Comparison of ENCODE assay signal across 1 cellular context in genomic region chr10:74825033-74825370, GRCh38.
TF ChIP-seq lines count a peak whose summit lies in the region.

No MANE protein-coding gene starts in this region.

TF ChIP-seq in GM12878, 131 proteins besides CTCF, POLR2A, EP300 and RAD21 (continued from another document):
- TF ChIP-seq E2F4 (IDR thresholded peaks at IDR 0.05; ENCODE audit: low read depth, low read length) (no peak), IKZF1 (conservative IDR thresholded peaks at IDR 0.05) (peak; percentile 41; the same call in 1 of the 2 replicates), CHD2 (IDR thresholded peaks at IDR 0.05; ENCODE audit: borderline replicate concordance, low read depth, low read length) (0 out of 2 replicates have a peak, but pooled peaks have one; percentile 8), MLLT1 (IDR thresholded peaks at IDR 0.05) (peak; percentile 51; the same call in 1 of the 2 replicates), SPI1 (IDR thresholded peaks at IDR 0.05; ENCODE audit: borderline replicate concordance, insufficient read depth, low read depth, low read length) (0 out of 2 replicates have a peak, but pooled peaks have one; percentile 6), NBN (IDR thresholded peaks at IDR 0.05) (0 out of 2 replicates have a peak, but pooled peaks have one; percentile 20), IKZF2 (IDR thresholded peaks at IDR 0.05) (peak in 1 of 2 experiments; percentile 18; a peak in 1 of 4 replicates), RB1 (IDR thresholded peaks at IDR 0.05; ENCODE audit: borderline replicate concordance) (0 out of 2 replicates have a peak, but pooled peaks have one; percentile 9), HDGF (IDR thresholded peaks at IDR 0.05) (peak; percentile 53; the same call in 1 of the 2 replicates), ETV6 (conservative IDR thresholded peaks at IDR 0.05 in 1 of 2, IDR thresholded peaks at IDR 0.05 in 1 of 2; ENCODE audit: borderline replicate concordance in 1 of 2, low read depth in 1 of 2) (no peak), KDM1A (IDR thresholded peaks at IDR 0.05; ENCODE audit: borderline replicate concordance) (no peak), TCF3 (IDR thresholded peaks at IDR 0.05; ENCODE audit: borderline replicate concordance, insufficient read depth, low read depth, low read length) (no peak), MEF2A (IDR thresholded peaks at IDR 0.05; ENCODE audit: insufficient read depth, low read depth, low read length) (0 out of 2 replicates have a peak, but pooled peaks have one; percentile 29), BACH1 (IDR thresholded peaks at IDR 0.05; ENCODE audit: borderline replicate concordance) (0 out of 2 replicates have a peak, but pooled peaks have one; percentile 5)
